ENCODE assay signal across 1 cellular context in the genomic region with DNA sequence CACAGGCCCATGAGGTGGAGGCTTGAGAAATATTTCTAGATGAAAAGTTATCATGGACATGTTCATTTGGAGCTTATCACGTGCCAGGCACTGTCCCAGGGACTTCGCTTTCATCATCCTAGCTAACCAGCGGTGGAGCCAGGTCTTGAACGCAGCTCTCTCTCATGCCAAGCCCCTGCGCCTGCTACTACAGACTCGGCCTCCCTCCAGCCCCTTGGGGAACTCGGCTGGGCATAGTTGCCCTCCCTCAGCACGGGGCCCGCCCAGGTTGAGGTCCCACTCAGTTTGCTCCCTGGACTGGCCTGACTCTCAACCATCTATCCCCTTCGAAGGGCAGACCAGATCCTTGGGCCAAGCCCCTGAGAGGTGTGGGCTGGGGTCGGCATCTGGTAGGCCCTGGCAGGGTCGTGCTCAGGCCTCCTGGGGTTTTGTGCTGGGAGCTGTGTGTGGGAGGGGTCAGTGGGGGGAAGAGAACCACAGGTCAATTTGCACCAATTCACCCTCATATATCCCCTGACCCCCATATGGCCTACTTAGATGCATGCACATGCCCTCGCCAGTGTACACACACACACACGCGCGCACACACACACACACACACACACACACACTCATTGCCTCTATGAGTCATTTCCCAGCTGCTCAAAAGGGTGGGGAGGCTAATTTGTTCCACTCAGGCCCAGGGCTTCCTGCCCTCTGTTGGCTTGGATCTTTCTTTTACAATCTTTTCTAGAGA.
TF ChIP-seq lines count a peak whose summit lies in the region.

No MANE protein-coding gene starts in this region.

TF ChIP-seq in HepG2, 621 proteins besides CTCF, POLR2A, EP300 and RAD21:
- TF ChIP-seq JUND (CRISPR knock-in tag; IDR thresholded peaks at IDR 0.05) (peak; percentile 85), JUN (CRISPR knock-in tag; IDR thresholded peaks at IDR 0.05) (peak; percentile 70; the same call in 1 of the 2 replicates), PITX1 (CRISPR knock-in tag; IDR thresholded peaks at IDR 0.05) (0 out of 2 replicates have a peak, but pooled peaks have one; percentile 10), BCL6 (CRISPR knock-in tag; IDR thresholded peaks at IDR 0.05) (no peak), JUNB (CRISPR knock-in tag; IDR thresholded peaks at IDR 0.05; ENCODE audit: borderline replicate concordance) (0 out of 2 replicates have a peak, but pooled peaks have one; percentile 32), TARDBP (CRISPR knock-in tag; IDR thresholded peaks at IDR 0.05) (0 out of 2 replicates have a peak, but pooled peaks have one; percentile 33), HDAC1 (CRISPR knock-in tag; IDR thresholded peaks at IDR 0.05) (0 out of 2 replicates have a peak, but pooled peaks have one; percentile 16), PCBP1 (IDR thresholded peaks at IDR 0.05; ENCODE audit: borderline replicate concordance, low read depth, low read length) (no peak), ZMYM3 (CRISPR knock-in tag; IDR thresholded peaks at IDR 0.05) (0 out of 2 replicates have a peak, but pooled peaks have one; percentile 21), SALL1 (CRISPR knock-in tag; IDR thresholded peaks at IDR 0.05) (0 out of 2 replicates have a peak, but pooled peaks have one; percentile 25), GZF1 (CRISPR knock-in tag; IDR thresholded peaks at IDR 0.05) (no peak), CREB1 (IDR thresholded peaks at IDR 0.05) (peak; percentile 26; the same call in 1 of the 2 replicates), CREB1 (CRISPR knock-in tag; IDR thresholded peaks at IDR 0.05) (no peak), ZFX (CRISPR knock-in tag; IDR thresholded peaks at IDR 0.05; ENCODE audit: low read depth) (0 out of 2 replicates have a peak, but pooled peaks have one; percentile 16), NR2F6 (IDR thresholded peaks at IDR 0.05) (no peak), NR2F6 (CRISPR knock-in tag; IDR thresholded peaks at IDR 0.05) (no peak), TFAP4 (IDR thresholded peaks at IDR 0.05; ENCODE audit: borderline replicate concordance, low read depth) (peak; percentile 56; the same call in 1 of the 2 replicates), FOSL2 (CRISPR knock-in tag; IDR thresholded peaks at IDR 0.05) (peak; percentile 82), ZNF543 (CRISPR knock-in tag; IDR thresholded peaks at IDR 0.05) (no peak)
- TF ChIP-seq, protein P1, sequence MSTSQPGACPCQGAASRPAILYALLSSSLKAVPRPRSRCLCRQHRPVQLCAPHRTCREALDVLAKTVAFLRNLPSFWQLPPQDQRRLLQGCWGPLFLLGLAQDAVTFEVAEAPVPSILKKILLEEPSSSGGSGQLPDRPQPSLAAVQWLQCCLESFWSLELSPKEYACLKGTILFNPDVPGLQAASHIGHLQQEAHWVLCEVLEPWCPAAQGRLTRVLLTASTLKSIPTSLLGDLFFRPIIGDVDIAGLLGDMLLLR (CRISPR knock-in tag; IDR thresholded peaks at IDR 0.05) = no peak
- TF ChIP-seq, protein P2, sequence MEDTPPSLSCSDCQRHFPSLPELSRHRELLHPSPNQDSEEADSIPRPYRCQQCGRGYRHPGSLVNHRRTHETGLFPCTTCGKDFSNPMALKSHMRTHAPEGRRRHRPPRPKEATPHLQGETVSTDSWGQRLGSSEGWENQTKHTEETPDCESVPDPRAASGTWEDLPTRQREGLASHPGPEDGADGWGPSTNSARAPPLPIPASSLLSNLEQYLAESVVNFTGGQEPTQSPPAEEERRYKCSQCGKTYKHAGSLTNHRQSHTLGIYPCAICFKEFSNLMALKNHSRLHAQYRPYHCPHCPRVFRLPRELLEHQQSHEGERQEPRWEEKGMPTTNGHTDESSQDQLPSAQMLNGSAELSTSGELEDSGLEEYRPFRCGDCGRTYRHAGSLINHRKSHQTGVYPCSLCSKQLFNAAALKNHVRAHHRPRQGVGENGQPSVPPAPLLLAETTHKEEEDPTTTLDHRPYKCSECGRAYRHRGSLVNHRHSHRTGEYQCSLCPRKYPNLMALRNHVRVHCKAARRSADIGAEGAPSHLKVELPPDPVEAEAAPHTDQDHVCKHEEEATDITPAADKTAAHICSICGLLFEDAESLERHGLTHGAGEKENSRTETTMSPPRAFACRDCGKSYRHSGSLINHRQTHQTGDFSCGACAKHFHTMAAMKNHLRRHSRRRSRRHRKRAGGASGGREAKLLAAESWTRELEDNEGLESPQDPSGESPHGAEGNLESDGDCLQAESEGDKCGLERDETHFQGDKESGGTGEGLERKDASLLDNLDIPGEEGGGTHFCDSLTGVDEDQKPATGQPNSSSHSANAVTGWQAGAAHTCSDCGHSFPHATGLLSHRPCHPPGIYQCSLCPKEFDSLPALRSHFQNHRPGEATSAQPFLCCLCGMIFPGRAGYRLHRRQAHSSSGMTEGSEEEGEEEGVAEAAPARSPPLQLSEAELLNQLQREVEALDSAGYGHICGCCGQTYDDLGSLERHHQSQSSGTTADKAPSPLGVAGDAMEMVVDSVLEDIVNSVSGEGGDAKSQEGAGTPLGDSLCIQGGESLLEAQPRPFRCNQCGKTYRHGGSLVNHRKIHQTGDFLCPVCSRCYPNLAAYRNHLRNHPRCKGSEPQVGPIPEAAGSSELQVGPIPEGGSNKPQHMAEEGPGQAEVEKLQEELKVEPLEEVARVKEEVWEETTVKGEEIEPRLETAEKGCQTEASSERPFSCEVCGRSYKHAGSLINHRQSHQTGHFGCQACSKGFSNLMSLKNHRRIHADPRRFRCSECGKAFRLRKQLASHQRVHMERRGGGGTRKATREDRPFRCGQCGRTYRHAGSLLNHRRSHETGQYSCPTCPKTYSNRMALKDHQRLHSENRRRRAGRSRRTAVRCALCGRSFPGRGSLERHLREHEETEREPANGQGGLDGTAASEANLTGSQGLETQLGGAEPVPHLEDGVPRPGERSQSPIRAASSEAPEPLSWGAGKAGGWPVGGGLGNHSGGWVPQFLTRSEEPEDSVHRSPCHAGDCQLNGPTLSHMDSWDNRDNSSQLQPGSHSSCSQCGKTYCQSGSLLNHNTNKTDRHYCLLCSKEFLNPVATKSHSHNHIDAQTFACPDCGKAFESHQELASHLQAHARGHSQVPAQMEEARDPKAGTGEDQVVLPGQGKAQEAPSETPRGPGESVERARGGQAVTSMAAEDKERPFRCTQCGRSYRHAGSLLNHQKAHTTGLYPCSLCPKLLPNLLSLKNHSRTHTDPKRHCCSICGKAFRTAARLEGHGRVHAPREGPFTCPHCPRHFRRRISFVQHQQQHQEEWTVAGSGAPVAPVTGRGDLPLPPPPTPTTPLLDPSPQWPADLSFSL (CRISPR knock-in tag; IDR thresholded peaks at IDR 0.05) = 0 out of 2 replicates have a peak, but pooled peaks have one; percentile 25
- TF ChIP-seq, protein P3, sequence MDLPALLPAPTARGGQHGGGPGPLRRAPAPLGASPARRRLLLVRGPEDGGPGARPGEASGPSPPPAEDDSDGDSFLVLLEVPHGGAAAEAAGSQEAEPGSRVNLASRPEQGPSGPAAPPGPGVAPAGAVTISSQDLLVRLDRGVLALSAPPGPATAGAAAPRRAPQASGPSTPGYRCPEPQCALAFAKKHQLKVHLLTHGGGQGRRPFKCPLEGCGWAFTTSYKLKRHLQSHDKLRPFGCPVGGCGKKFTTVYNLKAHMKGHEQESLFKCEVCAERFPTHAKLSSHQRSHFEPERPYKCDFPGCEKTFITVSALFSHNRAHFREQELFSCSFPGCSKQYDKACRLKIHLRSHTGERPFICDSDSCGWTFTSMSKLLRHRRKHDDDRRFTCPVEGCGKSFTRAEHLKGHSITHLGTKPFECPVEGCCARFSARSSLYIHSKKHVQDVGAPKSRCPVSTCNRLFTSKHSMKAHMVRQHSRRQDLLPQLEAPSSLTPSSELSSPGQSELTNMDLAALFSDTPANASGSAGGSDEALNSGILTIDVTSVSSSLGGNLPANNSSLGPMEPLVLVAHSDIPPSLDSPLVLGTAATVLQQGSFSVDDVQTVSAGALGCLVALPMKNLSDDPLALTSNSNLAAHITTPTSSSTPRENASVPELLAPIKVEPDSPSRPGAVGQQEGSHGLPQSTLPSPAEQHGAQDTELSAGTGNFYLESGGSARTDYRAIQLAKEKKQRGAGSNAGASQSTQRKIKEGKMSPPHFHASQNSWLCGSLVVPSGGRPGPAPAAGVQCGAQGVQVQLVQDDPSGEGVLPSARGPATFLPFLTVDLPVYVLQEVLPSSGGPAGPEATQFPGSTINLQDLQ (CRISPR knock-in tag; IDR thresholded peaks at IDR 0.05) = no peak
- TF ChIP-seq, protein P4, sequence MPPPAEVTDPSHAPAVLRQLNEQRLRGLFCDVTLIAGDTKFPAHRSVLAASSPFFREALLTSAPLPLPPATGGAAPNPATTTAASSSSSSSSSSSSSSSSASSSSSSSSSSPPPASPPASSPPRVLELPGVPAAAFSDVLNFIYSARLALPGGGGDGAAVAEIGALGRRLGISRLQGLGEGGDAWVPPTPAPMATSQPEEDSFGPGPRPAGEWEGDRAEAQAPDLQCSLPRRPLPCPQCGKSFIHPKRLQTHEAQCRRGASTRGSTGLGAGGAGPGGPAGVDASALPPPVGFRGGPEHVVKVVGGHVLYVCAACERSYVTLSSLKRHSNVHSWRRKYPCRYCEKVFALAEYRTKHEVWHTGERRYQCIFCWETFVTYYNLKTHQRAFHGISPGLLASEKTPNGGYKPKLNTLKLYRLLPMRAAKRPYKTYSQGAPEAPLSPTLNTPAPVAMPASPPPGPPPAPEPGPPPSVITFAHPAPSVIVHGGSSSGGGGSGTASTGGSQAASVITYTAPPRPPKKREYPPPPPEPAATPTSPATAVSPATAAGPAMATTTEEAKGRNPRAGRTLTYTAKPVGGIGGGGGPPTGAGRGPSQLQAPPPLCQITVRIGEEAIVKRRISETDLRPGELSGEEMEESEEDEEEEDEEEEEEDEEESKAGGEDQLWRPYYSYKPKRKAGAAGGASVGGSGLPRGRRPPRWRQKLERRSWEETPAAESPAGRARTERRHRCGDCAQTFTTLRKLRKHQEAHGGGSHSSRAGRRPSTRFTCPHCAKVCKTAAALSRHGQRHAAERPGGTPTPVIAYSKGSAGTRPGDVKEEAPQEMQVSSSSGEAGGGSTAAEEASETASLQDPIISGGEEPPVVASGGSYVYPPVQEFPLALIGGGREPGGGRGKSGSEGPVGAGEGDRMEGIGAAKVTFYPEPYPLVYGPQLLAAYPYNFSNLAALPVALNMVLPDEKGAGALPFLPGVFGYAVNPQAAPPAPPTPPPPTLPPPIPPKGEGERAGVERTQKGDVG (CRISPR knock-in tag; IDR thresholded peaks at IDR 0.05; ENCODE audit: borderline replicate concordance) = no peak
